In genomic region chr2:26300234-26300641, GRCh38 we compare ENCODE assay signal across 10 cellular contexts. TPM values are rescaled to one million over a fixed set of nuclear protein-coding genes. Genes with fewer than 3 reads are reported as not detected.
DNase-seq lines count a peak whose midpoint lies in the region; ATAC-seq and TF ChIP-seq lines count a peak whose summit lies in the region.
"Had no signal": no experiment of that assay in that cellular context is flagged by ENCODE, and none has a peak within 500 bp of the region (broad histone marks: within the 10 kb centered on the region; RNA-seq: fewer than 3 reads in every experiment).

No MANE protein-coding gene starts in this region.

- H3K4me3 Mint-ChIP-seq in activated CD4-positive, alpha-beta T cell treated with anti-CD3 and anti-CD28 coated beads for 36 hours, result no peak overlapping the region
- no peak overlapping the region for H3K4me3 Mint-ChIP-seq in central memory CD8-positive, alpha-beta T cell
- no peak overlapping the region for H3K4me3 Mint-ChIP-seq in nephron progenitor cell
- H3K4me3 Mint-ChIP-seq: stimulated activated naive CD8-positive, alpha-beta T cell treated with anti-CD3 and anti-CD28 coated beads, Interleukin-15, amount 100 ng/mL, for 72 hours had no signal

- CTCF ChIA-PET in activated CD4-positive, alpha-beta T cell treated with anti-CD3 and anti-CD28 coated beads for 36 hours (lab: Charles Lee), result interaction anchor here (1.4 kb wide), 1 partner anchor 57 kb away, joined by 7 read pairs; the partner anchor contains the start of gene HADHA

- no peaks in the 10 kb centered on the region for H3K9me3 ChIP-seq in thymus (ENCODE audit: control insufficient read depth)

- TF ChIP-seq CTCF in nephron progenitor cell (IDR thresholded peaks at IDR 0.05), result no peak

- no peak overlapping the region for H3K23ac ChIP-seq in mesendoderm (ENCODE audit: low read length)

- H3K79me1 ChIP-seq in mesendoderm (ENCODE audit: low read length), result no peaks in the 10 kb centered on the region

- no peaks in the 10 kb centered on the region for H3K27me3 Mint-ChIP-seq in activated CD4-positive, alpha-beta T cell treated with anti-CD3 and anti-CD28 coated beads for 36 hours
- no peaks in the 10 kb centered on the region for H3K27me3 Mint-ChIP-seq in central memory CD8-positive, alpha-beta T cell
- peaks cover 11% of the 10 kb centered on the region for H3K27me3 Mint-ChIP-seq in nephron progenitor cell (ENCODE audit: low read depth, poor library complexity)
- H3K27me3 Mint-ChIP-seq: stimulated activated naive CD8-positive, alpha-beta T cell treated with anti-CD3 and anti-CD28 coated beads, Interleukin-15, amount 100 ng/mL, for 72 hours had no signal

- no peak overlapping the region for H2BK5ac ChIP-seq in mesendoderm (ENCODE audit: low read length)

- no peaks in the 10 kb centered on the region for H3K79me2 ChIP-seq in mesendoderm (ENCODE audit: control insufficient read depth, insufficient read depth, low read length)

- POLR2A ChIA-PET in activated CD4-positive, alpha-beta T cell treated with anti-CD3 and anti-CD28 coated beads for 36 hours (lab: Charles Lee), result interaction anchor here (0.7 kb wide), 1 partner anchor 468 kb away, joined by 3 read pairs; no protein-coding TSS in a partner anchor

- H3K36me3 ChIP-seq in mesendoderm (ENCODE audit: control insufficient read depth, insufficient read depth, low read length), result no peaks in the 10 kb centered on the region
- no peaks in the 10 kb centered on the region for H3K36me3 ChIP-seq in thymus (ENCODE audit: control insufficient read depth, insufficient read depth)

- peak; percentile 48 for ATAC-seq in activated CD4-positive, alpha-beta T cell treated with anti-CD3 and anti-CD28 coated beads for 36 hours
- ATAC-seq in central memory CD8-positive, alpha-beta T cell (replicated peaks; ENCODE audit: extremely low read depth, poor library complexity, severe bottlenecking), result peak; percentile 27
- ATAC-seq in HG02970 (IDR thresholded peaks at IDR 0.05; ENCODE audit: low FRiP score, unreplicated experiment) (no peak), HG03521 (IDR thresholded peaks at IDR 0.05; ENCODE audit: unreplicated experiment) (no peak)
- ATAC-seq: HCT116 had no signal

- H3K4me3 ChIP-seq in mesendoderm (ENCODE audit: low read length) (no peak overlapping the region), thymus (ENCODE audit: low read length) (peak overlapping the region; percentile 70)

- H2AK5ac ChIP-seq in mesendoderm (ENCODE audit: low read length), result no peak overlapping the region

- H3K27ac ChIP-seq in mesendoderm (ENCODE audit: low read depth, low read length) (no peak overlapping the region), thymus (ENCODE audit: low read depth) (peak overlapping the region; percentile 74)

- intact Hi-C loops in activated CD4-positive, alpha-beta T cell treated with anti-CD3 and anti-CD28 coated beads for 36 hours (cut with DNase I, micrococcal nuclease), result loop anchor here in 1 of 2 experiments (10.0 kb wide), 1 partner anchor 165 kb away; no protein-coding TSS in a partner anchor

- no peak overlapping the region for H4K8ac ChIP-seq in mesendoderm (ENCODE audit: low read depth, low read length)

- H3K18ac ChIP-seq in mesendoderm (ENCODE audit: low read length), result peak overlapping the region; percentile 71

- peaks cover 3% of the 10 kb centered on the region for H3K4me1 ChIP-seq in mesendoderm (ENCODE audit: control insufficient read depth, low read depth, low read length)
- H3K4me1 ChIP-seq in thymus (ENCODE audit: control insufficient read depth, insufficient read depth, low read length), result no peaks in the 10 kb centered on the region

- no peak overlapping the region for H4K5ac ChIP-seq in mesendoderm (ENCODE audit: low read length)

- no CpG with 5 or more reads among the region's 12 CpGs for WGBS in mesendoderm (ENCODE audit: extremely low coverage, insufficient coverage, low lambda C conversion rate)
- WGBS in thymus, result 54% methylated on average over 12 of the region's 12 CpGs

- no peak overlapping the region for H3K4ac ChIP-seq in mesendoderm (ENCODE audit: low read depth, low read length)

- no peak overlapping the region for H2BK15ac ChIP-seq in mesendoderm (replicated peaks; ENCODE audit: low read depth)

- no peaks in the 10 kb centered on the region for H3K4me1 Mint-ChIP-seq in activated CD4-positive, alpha-beta T cell treated with anti-CD3 and anti-CD28 coated beads for 36 hours
- H3K4me1 Mint-ChIP-seq in central memory CD8-positive, alpha-beta T cell, result no peaks in the 10 kb centered on the region
- peaks cover 18% of the 10 kb centered on the region for H3K4me1 Mint-ChIP-seq in nephron progenitor cell
- H3K4me1 Mint-ChIP-seq: stimulated activated naive CD8-positive, alpha-beta T cell treated with anti-CD3 and anti-CD28 coated beads, Interleukin-15, amount 100 ng/mL, for 72 hours had no signal

- H3K9ac ChIP-seq in mesendoderm (ENCODE audit: low read length), result peak overlapping the region; percentile 2

- no peak overlapping the region for H2BK120ac ChIP-seq in mesendoderm (ENCODE audit: low read depth, low read length)

- H3K4me2 ChIP-seq in mesendoderm (ENCODE audit: low read length), result no peak overlapping the region

- H3K36me3 Mint-ChIP-seq in activated CD4-positive, alpha-beta T cell treated with anti-CD3 and anti-CD28 coated beads for 36 hours (ENCODE audit: low read depth), result no peaks in the 10 kb centered on the region
- no peaks in the 10 kb centered on the region for H3K36me3 Mint-ChIP-seq in central memory CD8-positive, alpha-beta T cell (ENCODE audit: insufficient read depth)
- no peaks in the 10 kb centered on the region for H3K36me3 Mint-ChIP-seq in nephron progenitor cell (ENCODE audit: low read depth)

- H3K27ac Mint-ChIP-seq in activated CD4-positive, alpha-beta T cell treated with anti-CD3 and anti-CD28 coated beads for 36 hours, result no peak overlapping the region
- no peak overlapping the region for H3K27ac Mint-ChIP-seq in central memory CD8-positive, alpha-beta T cell (ENCODE audit: low read depth)
- no peak overlapping the region for H3K27ac Mint-ChIP-seq in nephron progenitor cell
- H3K27ac Mint-ChIP-seq: stimulated activated naive CD8-positive, alpha-beta T cell treated with anti-CD3 and anti-CD28 coated beads, Interleukin-15, amount 100 ng/mL, for 72 hours had no signal

- peak overlapping the region; percentile 1 for H3K56ac ChIP-seq in mesendoderm (ENCODE audit: low read length)

- peak; percentile 27 for DNase-seq in activated CD4-positive, alpha-beta T cell treated with anti-CD3 and anti-CD28 coated beads for 36 hours
- DNase-seq in activated CD4-positive, alpha-beta T cell treated with anti-CD3 and anti-CD28 coated beads for 1 hour, result no peak
- no peak for DNase-seq in central memory CD8-positive, alpha-beta T cell (ENCODE audit: low spot score in 2 of 2)
- DNase-seq in mesendoderm (peak; percentile 26), nephron progenitor cell (no peak)

- H3K27me3 ChIP-seq in mesendoderm (ENCODE audit: insufficient read depth, low read length, poor library complexity), result no peaks in the 10 kb centered on the region
- H3K27me3 ChIP-seq in thymus (ENCODE audit: control insufficient read depth, insufficient read depth), result peaks cover 2% of the 10 kb centered on the region

- H3K9me3 Mint-ChIP-seq in activated CD4-positive, alpha-beta T cell treated with anti-CD3 and anti-CD28 coated beads for 36 hours (ENCODE audit: low read depth), result no peaks in the 10 kb centered on the region
- no peaks in the 10 kb centered on the region for H3K9me3 Mint-ChIP-seq in central memory CD8-positive, alpha-beta T cell
- H3K9me3 Mint-ChIP-seq in nephron progenitor cell, result no peaks in the 10 kb centered on the region
- H3K9me3 Mint-ChIP-seq: stimulated activated naive CD8-positive, alpha-beta T cell treated with anti-CD3 and anti-CD28 coated beads, Interleukin-15, amount 100 ng/mL, for 72 hours had no signal

RNA-seq across cellular contexts. Expression of gene SELENOI, which starts 45.7 kb away (rescaled TPM):
- 10 to 100 TPM; 26.5 to 42.3 TPM for total RNA-seq in activated CD4-positive, alpha-beta T cell treated with anti-CD3 and anti-CD28 coated beads for 36 hours
- polyA plus RNA-seq in mesendoderm (2013, experiment 1 of 2), result 27.5 TPM
- 27.3 TPM for polyA plus RNA-seq in mesendoderm (2013, experiment 2 of 2)
- 4.6 TPM for polyA plus RNA-seq in thymus

RNA-seq across cellular contexts. Expression of gene ADGRF3, which starts 46.4 kb away (rescaled TPM):
- total RNA-seq in activated CD4-positive, alpha-beta T cell treated with anti-CD3 and anti-CD28 coated beads for 36 hours, result 1 to 10 TPM; 3.1 to 4.1 TPM
- polyA plus RNA-seq in mesendoderm (2013, experiment 1 of 2), result 0.15 TPM
- polyA plus RNA-seq in mesendoderm (2013, experiment 2 of 2), result 0.15 TPM
- polyA plus RNA-seq in thymus, result 0.39 TPM

RNA-seq across cellular contexts. Expression of gene HADHB, which starts 55.5 kb away (rescaled TPM):
- total RNA-seq in activated CD4-positive, alpha-beta T cell treated with anti-CD3 and anti-CD28 coated beads for 36 hours, result 10 to 100 TPM; 71.4 to 73.4 TPM
- polyA plus RNA-seq in mesendoderm (2013, experiment 1 of 2), result 28.9 TPM
- 28.2 TPM for polyA plus RNA-seq in mesendoderm (2013, experiment 2 of 2)
- polyA plus RNA-seq in thymus, result 92.8 TPM

RNA-seq across cellular contexts. Expression of gene HADHA, which starts 55.8 kb away (rescaled TPM):
- 100 to 1,000 TPM; 149 to 154 TPM for total RNA-seq in activated CD4-positive, alpha-beta T cell treated with anti-CD3 and anti-CD28 coated beads for 36 hours
- polyA plus RNA-seq in mesendoderm (2013, experiment 1 of 2), result 65.2 TPM
- polyA plus RNA-seq in mesendoderm (2013, experiment 2 of 2), result 65.8 TPM
- polyA plus RNA-seq in thymus, result 57.1 TPM

Comparison
In these comparisons a context has a peak if more than half of its experiments do, and no peak if none do; other contexts are left out.
1. DNase-seq: peak in activated CD4-positive, alpha-beta T cell treated with anti-CD3 and anti-CD28 coated beads for 36 hours (single experiment) and mesendoderm (single experiment); none in activated CD4-positive, alpha-beta T cell treated with anti-CD3 and anti-CD28 coated beads for 1 hour (single experiment), central memory CD8-positive, alpha-beta T cell (0 of 2) and nephron progenitor cell (single experiment).
2. ATAC-seq: peak in activated CD4-positive, alpha-beta T cell treated with anti-CD3 and anti-CD28 coated beads for 36 hours (single experiment) and central memory CD8-positive, alpha-beta T cell (single experiment); none in HG02970 (single experiment) and HG03521 (single experiment).